8 cellular contexts compared by ENCODE assay signal in the genomic region with DNA sequence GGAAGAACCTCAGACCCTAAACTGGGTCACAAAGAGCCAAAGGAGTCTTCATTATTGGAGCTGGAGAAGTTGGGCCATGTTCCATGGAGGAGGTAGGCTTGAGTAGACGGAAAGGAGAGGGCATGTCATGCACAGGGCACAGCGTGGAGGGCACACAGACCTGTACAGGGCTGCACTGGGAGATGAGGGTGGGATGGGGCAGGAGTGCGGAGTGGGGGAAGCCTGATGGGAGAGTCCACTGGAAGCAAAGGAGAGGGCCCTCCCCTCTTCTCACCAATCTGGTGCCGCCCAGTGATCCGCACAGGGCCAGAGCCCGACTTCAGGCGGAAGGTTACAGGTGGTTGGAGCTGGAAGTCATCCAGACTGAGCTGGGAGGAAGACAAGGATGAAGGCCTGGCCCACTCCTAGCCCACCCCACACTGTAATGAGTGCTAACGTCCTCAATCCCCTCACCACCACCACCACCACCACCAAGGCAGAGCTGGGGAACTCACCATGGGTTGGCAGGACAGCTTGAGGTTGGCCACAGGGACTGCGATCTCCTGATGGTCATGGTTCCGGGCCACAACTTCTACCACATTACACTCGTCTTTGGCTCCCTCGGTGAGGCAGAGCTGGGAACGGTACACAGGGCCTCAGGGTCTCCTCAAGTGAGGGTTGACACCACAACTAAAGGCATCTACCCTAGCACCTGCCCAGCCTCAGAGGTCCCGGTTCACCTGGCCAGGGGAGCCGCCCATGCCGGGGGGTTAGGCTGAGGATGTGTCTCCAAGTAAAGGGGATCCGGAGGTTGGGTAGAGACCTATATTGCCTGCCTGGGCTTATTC. TPM values are rescaled to one million over a fixed set of nuclear protein-coding genes. Genes with fewer than 3 reads are reported as not detected.
DNase-seq lines count a peak whose midpoint lies in the region; ATAC-seq and TF ChIP-seq lines count a peak whose summit lies in the region.

No MANE protein-coding gene starts in this region.

- H3K9me3 ChIP-seq in BLaER1 (no peaks in the 10 kb centered on the region), adrenal gland (replicated peaks in 1 of 3) (no peaks in the 10 kb centered on the region)

- peak overlapping the region; percentile 95 for H3K4me2 ChIP-seq in BLaER1

- peaks cover 50% of the 10 kb centered on the region for H3K4me1 ChIP-seq in BLaER1
- peaks cover 23 to 34% of the 10 kb centered on the region in 2 donors for H3K4me1 ChIP-seq in adrenal gland (replicated peaks in 1 of 2)

- H3K4me3 ChIP-seq in BLaER1 (peak overlapping the region; percentile 89), LNCaP clone FGC (ENCODE audit: low read depth, low read length) (peak overlapping the region; percentile 64), adrenal gland (peak overlapping the region in 2 of 4 donors; percentile 88)

- H4K20me1 ChIP-seq in BLaER1: peaks cover 43% of the 10 kb centered on the region

- intact Hi-C loops in dendritic cell treated with granulocyte-macrophage colony-stimulating factor and Interleukin-4, amounts not matched to agents 40 ng/mL and 50 ng/mL, for 4 days (cut with micrococcal nuclease): loop anchor here (2.0 to 5.0 kb wide), 3 partner anchors 35 to 570 kb away; partner anchors contain the start of gene OGA
- intact Hi-C loops in natural killer cell (cut with micrococcal nuclease) (loop anchor here (2.0 to 5.0 kb wide), 3 partner anchors 179 to 569 kb away; no protein-coding TSS in a partner anchor), adrenal gland (cut with DNase I) (loop anchor here (2.0 to 5.0 kb wide), 2 partner anchors 179 to 180 kb away; no protein-coding TSS in a partner anchor), posterior vena cava (cut with DNase I) (loop anchor here in 1 of 2 donors (10.0 kb wide), 1 partner anchor 177 kb away; no protein-coding TSS in a partner anchor)

- no peak for TF ChIP-seq POLR2A in adrenal gland (IDR thresholded peaks at IDR 0.05)

- H3K9ac ChIP-seq in BLaER1: peak overlapping the region; percentile 91

- H3K4me1 Mint-ChIP-seq in dendritic cell treated with granulocyte-macrophage colony-stimulating factor and Interleukin-4, amounts not matched to agents 40 ng/mL and 50 ng/mL, for 4 days (ENCODE audit: low read depth): peaks cover 58% of the 10 kb centered on the region
- H3K4me1 Mint-ChIP-seq in natural killer cell: peaks cover 55 to 58% of the 10 kb centered on the region in 2 donors

- ATAC-seq in natural killer cell: no peak

- H3K27ac ChIP-seq in BLaER1 (peak overlapping the region; percentile 81), adrenal gland (no peak overlapping the region)

- H3K27me3 ChIP-seq in BLaER1 (peaks cover 33% of the 10 kb centered on the region), adrenal gland (peaks cover 10% of the 10 kb centered on the region)

- H3K36me3 Mint-ChIP-seq in dendritic cell treated with granulocyte-macrophage colony-stimulating factor and Interleukin-4, amounts not matched to agents 40 ng/mL and 50 ng/mL, for 4 days (ENCODE audit: low read depth): peaks cover 41% of the 10 kb centered on the region
- H3K36me3 Mint-ChIP-seq in natural killer cell: peaks cover 12% of the 10 kb centered on the region

- H3K27ac Mint-ChIP-seq in dendritic cell treated with granulocyte-macrophage colony-stimulating factor and Interleukin-4, amounts not matched to agents 40 ng/mL and 50 ng/mL, for 4 days: peak overlapping the region; percentile 91
- H3K27ac Mint-ChIP-seq in natural killer cell: peak overlapping the region; percentile 93 to 96

- peaks cover 33% of the 10 kb centered on the region for H3K27me3 Mint-ChIP-seq in dendritic cell treated with granulocyte-macrophage colony-stimulating factor and Interleukin-4, amounts not matched to agents 40 ng/mL and 50 ng/mL, for 4 days
- peaks cover 16 to 20% of the 10 kb centered on the region in 2 donors for H3K27me3 Mint-ChIP-seq in natural killer cell (ENCODE audit: low read depth in 2 of 2)

- H3K36me3 ChIP-seq in BLaER1 (peaks cover 39% of the 10 kb centered on the region), adrenal gland (replicated peaks in 1 of 2) (peaks cover 0 to 23% of the 10 kb centered on the region in 2 donors)

- TF ChIP-seq CTCF in LNCaP clone FGC (IDR thresholded peaks at IDR 0.05; ENCODE audit: control insufficient read depth, extremely low read depth, insufficient read depth): no peak
- no peak for TF ChIP-seq CTCF in natural killer cell (IDR thresholded peaks at IDR 0.05)
- TF ChIP-seq CTCF in adrenal gland (IDR thresholded peaks at IDR 0.05): no peak

- H3K9me3 Mint-ChIP-seq in dendritic cell treated with granulocyte-macrophage colony-stimulating factor and Interleukin-4, amounts not matched to agents 40 ng/mL and 50 ng/mL, for 4 days: no peaks in the 10 kb centered on the region
- no peaks in the 10 kb centered on the region for H3K9me3 Mint-ChIP-seq in natural killer cell

- WGBS in adrenal gland, 4 donors: 52 to 71% (median 55%) methylated on average over 11 to 17 of the region's 17 CpGs

- DNase-seq in LNCaP clone FGC (ENCODE audit: low read depth): no peak
- no peak for DNase-seq in natural killer cell
- DNase-seq in NCI-H446 treated with DMSO at 0.1 percent for 48 hours (lab: John Stamatoyannopoulos, UW): no peak
- DNase-seq in epidermal melanocyte (ENCODE audit: insufficient read length, low spot score): no peak
- no peak for DNase-seq in adrenal gland
- no peak for DNase-seq in posterior vena cava (ENCODE audit: low spot score)

- peak overlapping the region; percentile 100 for H3K4me3 Mint-ChIP-seq in dendritic cell treated with granulocyte-macrophage colony-stimulating factor and Interleukin-4, amounts not matched to agents 40 ng/mL and 50 ng/mL, for 4 days
- peak overlapping the region; percentile 100 for H3K4me3 Mint-ChIP-seq in natural killer cell

RNA-seq across cellular contexts. Expression of gene NPM3, which starts 1.0 kb away (rescaled TPM):
- total RNA-seq in natural killer cell (1 to 10 TPM; 8.2 to 9.0 (median 8.5) TPM), adrenal gland (10 to 100 TPM; 20.6 to 51.5 (median 36.8) TPM), posterior vena cava (10 to 100 TPM; 19.1 to 21.1 TPM)
- polyA plus RNA-seq in adrenal gland: 10 to 100 TPM; 14.7 to 23.8 (median 19.8) TPM

RNA-seq across cellular contexts. Expression of gene FGF8, which starts 6.3 kb away (rescaled TPM):
- not detected for total RNA-seq in natural killer cell
- not detected for total RNA-seq in adrenal gland
- polyA plus RNA-seq in adrenal gland: not detected
- not detected for total RNA-seq in posterior vena cava

RNA-seq across cellular contexts. Expression of gene OGA, which starts 36.0 kb away (rescaled TPM):
- 100 to 1,000 TPM; 427 to 488 (median 481) TPM for total RNA-seq in natural killer cell
- 100 to 1,000 TPM in 1 of 8 donors, 10 to 100 TPM in 7; 32.8 to 102 (median 72.0) TPM for total RNA-seq in adrenal gland
- polyA plus RNA-seq in adrenal gland: 10 to 100 TPM; 55.4 to 81.2 (median 65.5) TPM
- 100 to 1,000 TPM in 1 of 2 donors, 10 to 100 TPM in 1; 87.7 to 125 TPM for total RNA-seq in posterior vena cava
